Comparison of ENCODE assay signal across 25 cellular contexts in genomic region chr7:22921386-22922086, GRCh38.
"Had no signal": no experiment of that assay in that cellular context is flagged by ENCODE, and none has a peak within 500 bp of the region (broad histone marks: within the 10 kb centered on the region; RNA-seq: fewer than 3 reads in every experiment).

No MANE protein-coding gene starts in this region.

- DNase-seq: activated CD4-positive, alpha-beta memory T cell treated with anti-CD3 and anti-CD28 coated beads for 36 hours; activated CD4-positive, alpha-beta T cell treated with anti-CD3 and anti-CD28 coated beads, Interleukin-2, amount 10 ng/mL, durations not matched to agents 24 days and 14 days; activated CD4-positive, CD25-positive, alpha-beta regulatory T cell treated with anti-CD3 and anti-CD28 coated beads, Interleukin-2, amount 50 U/mL, for 72 hours; activated CD8-positive, alpha-beta memory T cell treated with anti-CD3 and anti-CD28 coated beads, Interleukin-2, amount 50 U/mL, for 4 hours; activated gamma-delta T cell; activated naive CD4-positive, alpha-beta T cell treated with anti-CD3 and anti-CD28 coated beads, Interleukin-2, amount 10 ng/mL, durations not matched to agents 7 days and 5 days; activated naive CD8-positive, alpha-beta T cell treated with anti-CD3 and anti-CD28 coated beads, Interleukin-2, amount 10 ng/mL, durations not matched to agents 7 days and 5 days; activated T-cell treated with anti-CD3 and anti-CD28 coated beads, Interleukin-2, amount 50 U/mL, for 24 hours; amniotic stem cell; brain microvascular endothelial cell; cortex of kidney; effector memory CD8-positive, alpha-beta T cell; gastrocnemius medialis; glutamatergic neuron; islet precursor cell; left ventricle myocardium inferior; sigmoid colon; stimulated activated CD4-positive, alpha-beta T cell treated with anti-CD3 and anti-CD28 coated beads, Interleukin-1b, Interleukin-23, amount 100 ng/mL, for 48 hours; stimulated activated CD4-positive, alpha-beta T cell treated with anti-CD3 and anti-CD28 coated beads, Interleukin-4, amount 100 ng/mL, for 4 hours; stimulated activated CD8-positive, alpha-beta memory T cell treated with anti-CD3 and anti-CD28 coated beads, Interleukin-4, amount 100 ng/mL, for 48 hours; stimulated activated naive CD8-positive, alpha-beta T cell treated with anti-CD3 and anti-CD28 coated beads, Interleukin-15, amount 100 ng/mL, for 72 hours; substantia nigra; T1000; uterus had no signal

- ATAC-seq: effector memory CD8-positive, alpha-beta T cell; gastrocnemius medialis; stimulated activated memory B cell treated with anti-CD40 and anti-IgM and Interleukin-4, amounts not matched to agents 10 μg/mL and 1 μg/mL and 100 μg/mL, for 72 hours; stimulated activated naive CD8-positive, alpha-beta T cell treated with anti-CD3 and anti-CD28 coated beads, Interleukin-15, amount 100 ng/mL, for 72 hours had no signal
